In the genomic region with DNA sequence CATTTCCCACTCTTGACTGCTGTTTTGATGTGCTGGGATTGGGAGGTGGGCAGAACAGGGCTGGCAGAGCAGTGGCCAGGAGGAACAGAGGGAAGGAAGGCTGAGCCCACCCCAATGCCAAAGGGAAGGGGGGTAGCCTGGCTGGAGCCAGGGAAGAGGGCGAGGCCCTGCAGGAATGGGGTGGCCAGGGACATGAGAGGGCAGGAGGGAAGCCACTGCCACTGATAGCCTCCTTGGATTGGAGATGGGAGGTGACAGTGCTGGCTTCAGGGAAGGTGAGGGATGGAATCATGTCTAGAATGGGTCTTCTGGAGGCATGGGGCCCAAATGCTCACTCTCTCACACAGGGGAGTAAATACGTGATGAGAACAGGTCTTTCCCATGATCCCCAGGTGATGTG, we compare ENCODE assay signal across 18 cellular contexts. TPM values are rescaled to one million over a fixed set of nuclear protein-coding genes. Genes with fewer than 3 reads are reported as not detected.
DNase-seq lines count a peak whose midpoint lies in the region; ATAC-seq and TF ChIP-seq lines count a peak whose summit lies in the region.
"Had no signal": no experiment of that assay in that cellular context is flagged by ENCODE, and none has a peak within 500 bp of the region (broad histone marks: within the 10 kb centered on the region; RNA-seq: fewer than 3 reads in every experiment).

No MANE protein-coding gene starts in this region.

- H3K4me1 Mint-ChIP-seq in activated CD8-positive, alpha-beta memory T cell treated with anti-CD3 and anti-CD28 coated beads, Interleukin-2, amount 10 ng/mL, durations not matched to agents 7 days and 5 days: peaks cover 10% of the 10 kb centered on the region
- peaks cover 10% of the 10 kb centered on the region for H3K4me1 Mint-ChIP-seq in chondrocyte (ENCODE audit: low read depth)
- H3K4me1 Mint-ChIP-seq in nephron: peaks cover 69% of the 10 kb centered on the region
- H3K4me1 Mint-ChIP-seq in stimulated activated memory B cell treated with anti-CD40 and anti-IgM and Interleukin-4, amounts not matched to agents 10 μg/mL and 1 μg/mL and 100 μg/mL, for 72 hours: no peaks in the 10 kb centered on the region

- peak; percentile 26 for DNase-seq in activated CD8-positive, alpha-beta memory T cell treated with anti-CD3 and anti-CD28 coated beads, Interleukin-2, amount 10 ng/mL, durations not matched to agents 7 days and 5 days
- DNase-seq in activated CD8-positive, alpha-beta memory T cell treated with anti-CD3 and anti-CD28 coated beads, Interleukin-2, amount 50 U/mL, for 48 hours: no peak
- DNase-seq in chondrocyte (ENCODE audit: low spot score) (peak; percentile 52), suprapubic skin (ENCODE audit: low spot score in 2 of 2) (peak; percentile 46 to 62), DMS53 (lab: John Stamatoyannopoulos, UW) (no peak)
- DNase-seq: NCI-H1092, NCI-H345, NCI-H774, PC-9 had no signal

- no peak for TF ChIP-seq EP300 in suprapubic skin (IDR thresholded peaks at IDR 0.05)

- H3K4me1 ChIP-seq in suprapubic skin: peaks cover 8% of the 10 kb centered on the region
- H3K4me1 ChIP-seq: Caco-2 had no signal

- no peak for TF ChIP-seq POLR2A in suprapubic skin (IDR thresholded peaks at IDR 0.05)

- TF ChIP-seq CTCF in chondrocyte (IDR thresholded peaks at IDR 0.05) (no peak), nephron (IDR thresholded peaks at IDR 0.05; ENCODE audit: unreplicated experiment in 3 of 3) (no peak), suprapubic skin (IDR thresholded peaks at IDR 0.05) (no peak)

- CTCF ChIA-PET in activated CD8-positive, alpha-beta memory T cell treated with anti-CD3 and anti-CD28 coated beads, Interleukin-2, amount 10 ng/mL, durations not matched to agents 7 days and 5 days (lab: Charles Lee): no interaction called here

- peak overlapping the region; percentile 15 for H3K27ac Mint-ChIP-seq in activated CD8-positive, alpha-beta memory T cell treated with anti-CD3 and anti-CD28 coated beads, Interleukin-2, amount 10 ng/mL, durations not matched to agents 7 days and 5 days
- H3K27ac Mint-ChIP-seq in chondrocyte (ENCODE audit: unreplicated experiment) (no peak overlapping the region), nephron (peak overlapping the region in 2 of 3 experiments; percentile 34 to 90)
- H3K27ac Mint-ChIP-seq in stimulated activated memory B cell treated with anti-CD40 and anti-IgM and Interleukin-4, amounts not matched to agents 10 μg/mL and 1 μg/mL and 100 μg/mL, for 72 hours: no peak overlapping the region
- H3K27ac Mint-ChIP-seq: GM23338 had no signal

- no peaks in the 10 kb centered on the region for H3K27me3 ChIP-seq in suprapubic skin

- peaks cover 9% of the 10 kb centered on the region for H3K36me3 Mint-ChIP-seq in activated CD8-positive, alpha-beta memory T cell treated with anti-CD3 and anti-CD28 coated beads, Interleukin-2, amount 10 ng/mL, durations not matched to agents 7 days and 5 days
- H3K36me3 Mint-ChIP-seq in chondrocyte (ENCODE audit: low read depth): peaks cover 3% of the 10 kb centered on the region
- H3K36me3 Mint-ChIP-seq in nephron (ENCODE audit: low read depth): peaks cover 25% of the 10 kb centered on the region
- H3K36me3 Mint-ChIP-seq in stimulated activated memory B cell treated with anti-CD40 and anti-IgM and Interleukin-4, amounts not matched to agents 10 μg/mL and 1 μg/mL and 100 μg/mL, for 72 hours: peaks cover 7% of the 10 kb centered on the region

- H3K9me3 Mint-ChIP-seq in activated CD8-positive, alpha-beta memory T cell treated with anti-CD3 and anti-CD28 coated beads, Interleukin-2, amount 10 ng/mL, durations not matched to agents 7 days and 5 days (ENCODE audit: low read depth): peaks cover 8% of the 10 kb centered on the region
- peaks cover 9% of the 10 kb centered on the region for H3K9me3 Mint-ChIP-seq in chondrocyte (ENCODE audit: low read depth)
- peaks cover 20% of the 10 kb centered on the region for H3K9me3 Mint-ChIP-seq in nephron
- H3K9me3 Mint-ChIP-seq in stimulated activated memory B cell treated with anti-CD40 and anti-IgM and Interleukin-4, amounts not matched to agents 10 μg/mL and 1 μg/mL and 100 μg/mL, for 72 hours: peaks cover 6% of the 10 kb centered on the region

- H3K27me3 Mint-ChIP-seq in activated CD8-positive, alpha-beta memory T cell treated with anti-CD3 and anti-CD28 coated beads, Interleukin-2, amount 10 ng/mL, durations not matched to agents 7 days and 5 days: peaks cover 17% of the 10 kb centered on the region
- H3K27me3 Mint-ChIP-seq in chondrocyte (ENCODE audit: low read depth) (no peaks in the 10 kb centered on the region), nephron (ENCODE audit: low read depth) (peaks cover 3% of the 10 kb centered on the region)
- H3K27me3 Mint-ChIP-seq in stimulated activated memory B cell treated with anti-CD40 and anti-IgM and Interleukin-4, amounts not matched to agents 10 μg/mL and 1 μg/mL and 100 μg/mL, for 72 hours: peaks cover 56% of the 10 kb centered on the region

- peaks cover 12% of the 10 kb centered on the region for H3K9me3 ChIP-seq in suprapubic skin

- H3K27ac ChIP-seq in suprapubic skin: no peak overlapping the region
- H3K27ac ChIP-seq: C4-2B, KMS-11, PC-9 had no signal

- H3K4me3 ChIP-seq in suprapubic skin: no peak overlapping the region
- H3K4me3 ChIP-seq: GM23338, PC-9 had no signal

- H3K36me3 ChIP-seq in suprapubic skin: no peaks in the 10 kb centered on the region

- no peak for ATAC-seq in activated CD8-positive, alpha-beta memory T cell treated with anti-CD3 and anti-CD28 coated beads, Interleukin-2, amount 10 ng/mL, durations not matched to agents 7 days and 5 days
- ATAC-seq in stimulated activated memory B cell treated with anti-CD40 and anti-IgM and Interleukin-4, amounts not matched to agents 10 μg/mL and 1 μg/mL and 100 μg/mL, for 72 hours: no peak
- no peak for ATAC-seq in GM21723 (IDR thresholded peaks at IDR 0.05; ENCODE audit: unreplicated experiment)
- ATAC-seq: GM23338 had no signal

- 88% methylated on average over 2 of the region's 2 CpGs for WGBS in suprapubic skin

- no peak overlapping the region for H3K4me3 Mint-ChIP-seq in activated CD8-positive, alpha-beta memory T cell treated with anti-CD3 and anti-CD28 coated beads, Interleukin-2, amount 10 ng/mL, durations not matched to agents 7 days and 5 days
- H3K4me3 Mint-ChIP-seq in chondrocyte (ENCODE audit: unreplicated experiment) (no peak overlapping the region), nephron (no peak overlapping the region)
- H3K4me3 Mint-ChIP-seq in stimulated activated memory B cell treated with anti-CD40 and anti-IgM and Interleukin-4, amounts not matched to agents 10 μg/mL and 1 μg/mL and 100 μg/mL, for 72 hours: no peak overlapping the region
- H3K4me3 Mint-ChIP-seq: GM23338 had no signal

RNA-seq across cellular contexts. Expression of gene FXYD6, which starts 19.6 kb away (rescaled TPM):
- under 1 TPM; 0.12 to 0.20 TPM for total RNA-seq in activated CD8-positive, alpha-beta memory T cell treated with anti-CD3 and anti-CD28 coated beads, Interleukin-2, amount 10 ng/mL, durations not matched to agents 7 days and 5 days
- 0.53 to 3.0 TPM (median 2.8 TPM) in 3 replicates for total RNA-seq in chondrocyte
- total RNA-seq in suprapubic skin: 10 to 100 TPM in 2 of 4 donors, 1 to 10 TPM in 2; 4.8 to 15.9 (median 9.5) TPM
- total RNA-seq: G401, MCF 10A had no signal

RNA-seq across cellular contexts. Expression of gene FXYD2, which starts 32.3 kb away (rescaled TPM):
- 10 to 100 TPM; 13.1 to 19.0 TPM for total RNA-seq in activated CD8-positive, alpha-beta memory T cell treated with anti-CD3 and anti-CD28 coated beads, Interleukin-2, amount 10 ng/mL, durations not matched to agents 7 days and 5 days
- total RNA-seq in chondrocyte (not detected in 3 replicates), suprapubic skin (not detected)
- total RNA-seq: G401, MCF 10A, PC-9 had no signal

RNA-seq across cellular contexts. Expression of gene DSCAML1, which starts 59.9 kb away (rescaled TPM):
- 1 to 10 TPM in 1 of 2 experiments, under 1 TPM in 1; 0.42 to 1.4 TPM for total RNA-seq in activated CD8-positive, alpha-beta memory T cell treated with anti-CD3 and anti-CD28 coated beads, Interleukin-2, amount 10 ng/mL, durations not matched to agents 7 days and 5 days
- total RNA-seq in chondrocyte: not detected in 3 replicates
- total RNA-seq in suprapubic skin: under 1 TPM in 3 of 4 donors, not detected in 1; 0.11 to 0.24 (median 0.21) TPM
- total RNA-seq: Caco-2, G401, MCF 10A, PC-9 had no signal

Comparison
In these comparisons a context has a peak if more than half of its experiments do, and no peak if none do; other contexts are left out.
1. DNase-seq: peak in activated CD8-positive, alpha-beta memory T cell treated with anti-CD3 and anti-CD28 coated beads, Interleukin-2, amount 10 ng/mL, durations not matched to agents 7 days and 5 days (single experiment), chondrocyte (single experiment) and suprapubic skin (2 of 2); none in activated CD8-positive, alpha-beta memory T cell treated with anti-CD3 and anti-CD28 coated beads, Interleukin-2, amount 50 U/mL, for 48 hours (single experiment) and DMS53 (single experiment).
2. H3K27ac Mint-ChIP-seq: peak in activated CD8-positive, alpha-beta memory T cell treated with anti-CD3 and anti-CD28 coated beads, Interleukin-2, amount 10 ng/mL, durations not matched to agents 7 days and 5 days (single experiment) and nephron (2 of 3); none in chondrocyte (single experiment) and stimulated activated memory B cell treated with anti-CD40 and anti-IgM and Interleukin-4, amounts not matched to agents 10 μg/mL and 1 μg/mL and 100 μg/mL, for 72 hours (single experiment).
3. RNA of gene FXYD2, which starts 32.3 kb away (total RNA-seq): 13.1 to 19.0 TPM in activated CD8-positive, alpha-beta memory T cell treated with anti-CD3 and anti-CD28 coated beads, Interleukin-2, amount 10 ng/mL, durations not matched to agents 7 days and 5 days; not detected in suprapubic skin and not detected in chondrocyte; every median in the first group is over 4 times any median in the second.